ENCODE assay signal across 23 cellular contexts in the genomic region with DNA sequence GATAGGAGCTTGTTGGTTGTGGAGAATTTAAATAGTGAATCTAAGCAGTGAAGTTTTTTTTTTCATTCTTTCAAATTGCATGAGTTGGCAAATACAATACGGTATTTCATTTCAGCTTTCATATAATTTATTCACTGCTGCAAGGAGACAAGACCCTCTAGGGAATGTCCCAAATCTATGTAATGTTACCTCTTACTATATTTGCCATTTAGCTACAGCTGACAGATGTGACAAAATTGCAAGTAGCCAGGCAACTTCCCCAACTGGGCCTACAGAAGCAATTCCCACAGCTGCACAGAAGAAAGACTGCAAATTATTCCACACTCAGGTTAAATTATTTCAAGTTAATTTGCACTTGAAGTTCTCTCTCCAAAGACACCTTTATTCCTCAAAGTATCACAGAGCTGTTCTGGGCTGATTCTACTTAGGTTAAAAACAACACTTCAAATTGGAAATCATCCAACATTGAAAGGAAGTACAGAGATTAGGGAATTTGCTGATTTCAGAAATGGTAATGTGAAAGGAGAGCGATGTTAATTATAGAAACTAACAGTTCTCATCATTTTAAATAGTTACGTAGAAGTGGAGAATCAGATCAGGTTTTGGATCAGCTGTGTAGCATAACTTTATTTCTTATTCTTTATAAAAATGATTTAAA.
DNase-seq lines count a peak whose midpoint lies in the region; ATAC-seq and TF ChIP-seq lines count a peak whose summit lies in the region.
"Had no signal": no experiment of that assay in that cellular context is flagged by ENCODE, and none has a peak within 500 bp of the region (broad histone marks: within the 10 kb centered on the region; RNA-seq: fewer than 3 reads in every experiment).

No MANE protein-coding gene starts in this region.

- peaks cover 16% of the 10 kb centered on the region for H3K4me1 ChIP-seq in BLaER1
- H3K4me1 ChIP-seq in parathyroid adenoma: peaks cover 12% of the 10 kb centered on the region
- H3K4me1 ChIP-seq: testis had no signal

- H3K27me3 ChIP-seq in BLaER1 (no peaks in the 10 kb centered on the region), parathyroid adenoma (ENCODE audit: control insufficient read depth, insufficient read depth, low read length) (no peaks in the 10 kb centered on the region)
- H3K27me3 ChIP-seq: heart left ventricle, pancreas, testis had no signal

- ATAC-seq in GM21786 (IDR thresholded peaks at IDR 0.05; ENCODE audit: unreplicated experiment): no peak
- ATAC-seq: activated T-cell treated with anti-CD3 and anti-CD28 coated beads, Interleukin-2, amount 50 U/mL, for 72 hours; heart left ventricle; natural killer cell treated with Interleukin-12 subunit alpha and Interleukin-12 subunit beta and Interleukin-15 and Interleukin-18, amount 100 ng/mL, for 72 hours; PC-3; stimulated activated effector memory CD8-positive, alpha-beta T cell treated with anti-CD3 and anti-CD28 coated beads, Interleukin-12 subunit alpha, Interleukin-12 subunit beta, amount 100 ng/mL, for 72 hours had no signal

- H4K20me1 ChIP-seq in BLaER1: no peaks in the 10 kb centered on the region

- H3K9me3 ChIP-seq in BLaER1: no peaks in the 10 kb centered on the region
- H3K9me3 ChIP-seq in parathyroid adenoma (ENCODE audit: control insufficient read depth, low read length): no peaks in the 10 kb centered on the region
- H3K9me3 ChIP-seq: heart left ventricle, pancreas, testis had no signal

- H3K9ac ChIP-seq in BLaER1 (no peak overlapping the region), parathyroid adenoma (no peak overlapping the region)

- H2AFZ ChIP-seq in parathyroid adenoma: peak overlapping the region; percentile 58

- no peaks in the 10 kb centered on the region for H3K79me2 ChIP-seq in parathyroid adenoma

- DNase-seq in astrocyte of the hippocampus (ENCODE audit: low read depth, low spot score): peak; percentile 11
- DNase-seq in RKO (ENCODE audit: low spot score): no peak
- DNase-seq in HUDEP-2 (lab: John Stamatoyannopoulos, UW; ENCODE audit: unreplicated experiment in 76 of 76): no peak
- DNase-seq: activated naive CD4-positive, alpha-beta T cell treated with anti-CD3 and anti-CD28 coated beads for 36 hours; activated T-cell treated with anti-CD3 and anti-CD28 coated beads, Interleukin-2, amount 50 U/mL, for 72 hours; CD8-positive, alpha-beta memory T cell; GF-D8; H9; heart left ventricle; NCI-H2171; NCI-H774; pancreas; PC-3; SHP77; stimulated activated CD4-positive, alpha-beta T cell treated with anti-CD3 and anti-CD28 coated beads, Interleukin-1b, Interleukin-23, amount 100 ng/mL, for 48 hours; T-helper 1 cell; testis had no signal

- H3K27ac ChIP-seq in BLaER1: no peak overlapping the region
- peak overlapping the region; percentile 45 for H3K27ac ChIP-seq in parathyroid adenoma
- H3K27ac ChIP-seq: pancreas, testis had no signal

- no peak for TF ChIP-seq EP300 in Ishikawa (IDR thresholded peaks at IDR 0.05; ENCODE audit: borderline replicate concordance)

- no peak for TF ChIP-seq RAD21 in Ishikawa (IDR thresholded peaks at IDR 0.05; ENCODE audit: low read depth)

- H3K4me2 ChIP-seq in BLaER1: peak overlapping the region; percentile 37
- peak overlapping the region; percentile 45 for H3K4me2 ChIP-seq in parathyroid adenoma (ENCODE audit: low read length)

- H3K36me3 ChIP-seq in BLaER1 (no peaks in the 10 kb centered on the region), parathyroid adenoma (ENCODE audit: control insufficient read depth, insufficient read depth, low read length) (no peaks in the 10 kb centered on the region)
- H3K36me3 ChIP-seq: heart left ventricle, pancreas had no signal

- no peak for TF ChIP-seq CTCF in parathyroid adenoma (IDR thresholded peaks at IDR 0.05)

- H3K4me3 ChIP-seq in BLaER1: no peak overlapping the region
- H3K4me3 ChIP-seq in parathyroid adenoma (ENCODE audit: low read depth, low read length): no peak overlapping the region
- H3K4me3 ChIP-seq: pancreas, testis had no signal

TF ChIP-seq in Ishikawa, 13 proteins besides CTCF, POLR2A, EP300 and RAD21:
- TF ChIP-seq, protein P1, sequence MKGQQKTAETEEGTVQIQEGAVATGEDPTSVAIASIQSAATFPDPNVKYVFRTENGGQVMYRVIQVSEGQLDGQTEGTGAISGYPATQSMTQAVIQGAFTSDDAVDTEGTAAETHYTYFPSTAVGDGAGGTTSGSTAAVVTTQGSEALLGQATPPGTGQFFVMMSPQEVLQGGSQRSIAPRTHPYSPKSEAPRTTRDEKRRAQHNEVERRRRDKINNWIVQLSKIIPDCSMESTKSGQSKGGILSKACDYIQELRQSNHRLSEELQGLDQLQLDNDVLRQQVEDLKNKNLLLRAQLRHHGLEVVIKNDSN (IDR thresholded peaks at IDR 0.05): no peak
- TF ChIP-seq FOXM1 (IDR thresholded peaks at IDR 0.05; ENCODE audit: borderline replicate concordance, low read depth) (no peak), NFIC (IDR thresholded peaks at IDR 0.05) (peak; percentile 33; the same call in 1 of the 2 replicates), ZBTB7A (IDR thresholded peaks at IDR 0.05; ENCODE audit: low read depth) (no peak)
